ENCODE assay signal across 17 cellular contexts in the genomic region with DNA sequence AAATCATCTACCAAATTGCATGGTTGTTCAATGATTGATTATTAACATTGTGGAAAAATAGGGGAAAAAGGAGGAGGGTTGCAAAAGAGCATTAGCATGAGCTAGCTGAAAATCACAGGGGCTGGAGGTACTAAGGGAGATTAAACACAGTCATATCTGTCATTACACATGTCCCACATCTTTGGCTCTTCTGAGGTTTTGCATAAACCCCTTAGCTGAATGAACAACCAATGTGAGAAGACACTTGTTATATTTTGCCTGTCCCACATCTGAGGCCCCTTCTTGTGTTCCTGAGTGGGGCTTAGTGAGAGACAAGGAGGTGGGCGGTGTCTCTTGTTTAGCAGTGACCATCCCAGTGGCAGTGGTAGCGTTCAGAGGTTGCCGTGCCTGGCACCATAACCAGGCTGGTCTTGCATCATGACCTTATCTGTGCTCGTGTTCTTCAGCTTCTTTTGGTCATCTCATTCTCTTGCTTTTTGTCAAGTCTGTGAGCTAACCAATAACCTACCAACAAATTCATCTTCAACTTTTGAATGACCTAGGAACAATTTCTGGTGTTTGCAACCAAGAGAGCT.
A peak's percentile ranks its signal among the peaks of the same experiment; 100 is the strongest.
DNase-seq lines count a peak whose midpoint lies in the region; ATAC-seq, FAIRE-seq and TF ChIP-seq lines count a peak whose summit lies in the region.
"Had no signal": no experiment of that assay in that cellular context is flagged by ENCODE, and none has a peak within 500 bp of the region (broad histone marks: within the 10 kb centered on the region; RNA-seq: fewer than 3 reads in every experiment).

No MANE protein-coding gene starts in this region.

- no peaks in the 10 kb centered on the region for H3F3A ChIP-seq in OCI-LY1 (ENCODE audit: insufficient read depth, low read length)

- H3K9me2 ChIP-seq in OCI-LY1 (ENCODE audit: low read depth, low read length) = no peaks in the 10 kb centered on the region

- no peak overlapping the region; the same call in 1 of the 2 replicates for H3K9ac ChIP-seq in OCI-LY1 (ENCODE audit: low read length)

- DNase-seq in GM18507 (ENCODE audit: extremely low spot score, insufficient read length, low read depth) (no peak), SHP77 treated with DMSO at 0.1 percent for 48 hours (lab: John Stamatoyannopoulos, UW) (no peak), A673 (ENCODE audit: low spot score) (no peak), aorta (no peak)
- DNase-seq in activated effector memory CD4-positive, alpha-beta T cell treated with Interleukin-2 at 50 U/mL for 16 hours = no peak
- DNase-seq: activated CD4-positive, alpha-beta T cell treated with anti-CD3 and anti-CD28 coated beads, Interleukin-2, amount 50 U/mL, for 4 hours; AML-193; brain microvascular endothelial cell; naive thymus-derived CD4-positive, alpha-beta T cell; NCI-H1048; NCI-H2171 treated with DMSO at 0.1 percent for 48 hours; stimulated activated CD4-positive, alpha-beta T cell treated with anti-CD3 and anti-CD28 coated beads, Interleukin-1b, Interleukin-23, amount 100 ng/mL, for 48 hours; trophoblast cell had no signal

- H3K4me3 ChIP-seq in OCI-LY1 (ENCODE audit: low read depth, low read length, poor library complexity, severe bottlenecking) (no peak overlapping the region), A673 (ENCODE audit: low read depth, low read length, poor library complexity, severe bottlenecking) (no peak overlapping the region), aorta (ENCODE audit: low read length in 2 of 2) (no peak overlapping the region)
- H3K4me3 ChIP-seq: SJSA1 had no signal

- intact Hi-C loops in A673 (cut with micrococcal nuclease; ENCODE audit: unreplicated experiment) (no loop called here), aorta (cut with DNase I) (no loop called here)

- H3K36me3 ChIP-seq in OCI-LY1 (ENCODE audit: insufficient read depth, low read length) (no peaks in the 10 kb centered on the region), A673 (ENCODE audit: insufficient read depth, low read length, poor library complexity, severe bottlenecking) (no peaks in the 10 kb centered on the region), aorta (ENCODE audit: control insufficient read depth in 1 of 2, insufficient read depth in 2 of 2, low read length in 1 of 2) (no peaks in the 10 kb centered on the region)
- H3K36me3 ChIP-seq: brain microvascular endothelial cell, SJSA1 had no signal

- FAIRE-seq in GM18507 (lab: Jason Lieb, UNC) = peak; percentile 89

- H4K20me1 ChIP-seq in OCI-LY1 (ENCODE audit: insufficient read depth, low read length) = no peaks in the 10 kb centered on the region

- POLR2A ChIA-PET in A673 (lab: Charles Lee; ENCODE audit: low non-redundant PET) = no interaction called here

- H3K27ac ChIP-seq in OCI-LY1 (ENCODE audit: low read depth, low read length, poor library complexity, severe bottlenecking) (peak overlapping the region; percentile 63), A673 (ENCODE audit: low read depth, low read length, poor library complexity, severe bottlenecking) (no peak overlapping the region), aorta (ENCODE audit: low read depth in 1 of 2, low read length in 2 of 2) (no peak overlapping the region)
- H3K27ac ChIP-seq: brain microvascular endothelial cell, SJSA1 had no signal

- H2AFZ ChIP-seq in OCI-LY1 (ENCODE audit: low read length) = no peak overlapping the region

- 88 to 97% methylated on average over 4 of the region's 4 CpGs for WGBS in aorta, 2 donors

- no peaks in the 10 kb centered on the region for H3K27me3 ChIP-seq in OCI-LY1 (ENCODE audit: insufficient read depth, low read length)
- no peaks in the 10 kb centered on the region for H3K27me3 ChIP-seq in A673 (replicated peaks; ENCODE audit: insufficient read depth, low read depth, low read length, poor library complexity)
- H3K27me3 ChIP-seq in aorta (ENCODE audit: control insufficient read depth in 1 of 2, insufficient read depth in 2 of 2, low read length in 1 of 2) = no peaks in the 10 kb centered on the region
- H3K27me3 ChIP-seq: brain microvascular endothelial cell, SJSA1 had no signal

- TF ChIP-seq CTCF in OCI-LY1 (IDR thresholded peaks at IDR 0.05; ENCODE audit: low read length) = no peak
- no peak for TF ChIP-seq CTCF in A673 (conservative IDR thresholded peaks at IDR 0.05; ENCODE audit: low read depth, low read length)

- ATAC-seq in GM19463 (IDR thresholded peaks at IDR 0.05; ENCODE audit: unreplicated experiment) = peak; percentile 77
- peak; percentile 94 for ATAC-seq in HG02938 (IDR thresholded peaks at IDR 0.05; ENCODE audit: unreplicated experiment)
- no peak for ATAC-seq in aorta (ENCODE audit: low FRiP score)
- ATAC-seq: naive thymus-derived CD4-positive, alpha-beta T cell had no signal

- no peak overlapping the region; the same call in 1 of the 2 replicates for H3K4me2 ChIP-seq in OCI-LY1 (ENCODE audit: low read length)

- no peaks in the 10 kb centered on the region for H3K9me3 ChIP-seq in OCI-LY1 (ENCODE audit: low read length)
- no peaks in the 10 kb centered on the region for H3K9me3 ChIP-seq in A673 (ENCODE audit: low read depth, low read length, poor library complexity, severe bottlenecking)
- no peaks in the 10 kb centered on the region for H3K9me3 ChIP-seq in aorta (ENCODE audit: control insufficient read depth, low read length)
- H3K9me3 ChIP-seq: SJSA1 had no signal

- no TSS peak for BruUV-seq in A673 (replicated peaks; lab: Mats Ljungman, UMichigan)

- peaks cover 72% of the 10 kb centered on the region for H3K4me1 ChIP-seq in OCI-LY1 (ENCODE audit: insufficient read depth, low read length, severe bottlenecking)
- no peaks in the 10 kb centered on the region for H3K4me1 ChIP-seq in A673 (ENCODE audit: insufficient read depth, low read length, poor library complexity, severe bottlenecking)
- H3K4me1 ChIP-seq in aorta (ENCODE audit: control insufficient read depth in 1 of 2, insufficient read depth in 2 of 2, low read length in 2 of 2) = no peaks in the 10 kb centered on the region
- H3K4me1 ChIP-seq: SJSA1 had no signal

- H3K79me2 ChIP-seq in OCI-LY1 (ENCODE audit: insufficient read depth, low read length) = no peaks in the 10 kb centered on the region

- CTCF ChIA-PET in A673 (lab: Charles Lee) = no interaction called here
